Comparison of ENCODE assay signal across 26 cellular contexts in the genomic region with DNA sequence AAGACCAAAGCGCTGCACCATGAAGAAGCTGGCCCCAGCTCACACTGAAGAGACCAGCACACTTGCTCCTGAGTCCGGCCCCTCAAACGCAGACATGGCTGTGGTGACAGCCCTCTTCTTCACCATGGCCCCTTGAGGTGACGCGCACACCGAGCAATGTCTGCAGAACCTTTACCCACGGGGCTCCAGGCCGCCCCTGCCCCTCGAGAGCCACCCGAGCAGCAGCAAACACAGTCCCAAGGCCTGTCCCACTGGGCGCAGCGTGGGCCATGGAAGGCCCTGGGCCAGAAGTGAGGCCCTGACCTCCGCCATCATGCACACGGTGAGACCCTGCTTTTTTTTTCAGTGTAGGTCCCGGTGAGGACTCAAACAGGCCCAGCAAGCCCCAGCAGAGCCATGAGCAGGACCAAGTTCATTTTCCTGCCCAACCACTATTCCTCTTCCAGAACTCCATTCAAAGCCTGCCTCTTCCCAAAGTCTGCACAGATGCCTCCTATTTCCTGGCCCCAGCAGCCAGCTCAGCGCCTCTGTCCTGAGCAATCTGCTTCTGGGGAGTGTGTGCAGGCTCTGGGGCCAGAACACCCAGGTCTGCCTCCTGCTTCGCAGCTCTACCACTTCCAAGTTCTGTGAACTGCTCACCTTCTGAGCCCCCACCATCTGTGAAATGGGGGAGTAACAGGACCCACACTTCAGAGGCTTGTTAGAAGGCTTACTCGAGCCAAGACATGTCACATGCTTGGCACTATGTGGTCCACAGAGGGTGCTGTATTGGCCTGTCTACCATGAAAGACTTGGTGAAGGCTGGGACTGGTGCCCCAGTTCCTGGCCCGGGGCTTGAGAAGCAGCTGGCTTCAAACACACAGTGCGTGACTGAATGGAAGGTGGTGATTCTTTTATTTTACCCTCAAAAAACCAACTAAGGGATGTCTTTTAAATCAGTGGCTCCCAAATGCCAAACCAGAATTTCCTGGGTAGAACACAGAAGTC. TPM values are rescaled to one million over a fixed set of nuclear protein-coding genes. Genes with fewer than 3 reads are reported as not detected.
A peak's percentile ranks its signal among the peaks of the same experiment; 100 is the strongest.
DNase-seq lines count a peak whose midpoint lies in the region; TF ChIP-seq lines count a peak whose summit lies in the region.
"Had no signal": no experiment of that assay in that cellular context is flagged by ENCODE, and none has a peak within 500 bp of the region (broad histone marks: within the 10 kb centered on the region; RNA-seq: fewer than 3 reads in every experiment).

No MANE protein-coding gene starts in this region.

- peak overlapping the region in 4 of 7 donors; percentile 5 to 73 (median 28) for H3K27ac Mint-ChIP-seq in CD14-positive monocyte
- H3K27ac Mint-ChIP-seq in neural crest cell (ENCODE audit: unreplicated experiment) = peak overlapping the region; percentile 57
- H3K27ac Mint-ChIP-seq: stimulated activated naive B cell treated with anti-CD40 and anti-IgM and Interleukin-4, amounts not matched to agents 10 μg/mL and 1 μg/mL and 100 μg/mL, for 72 hours had no signal

- H3K4me1 Mint-ChIP-seq in CD14-positive monocyte (no peaks in the 10 kb centered on the region), neural crest cell (no peaks in the 10 kb centered on the region)

- no peak overlapping the region for H3K4me3 ChIP-seq in GM12864 (ENCODE audit: low read depth, low read length)
- H3K4me3 ChIP-seq in HAP-1 = no peak overlapping the region
- H3K4me3 ChIP-seq: GM12878, pancreas had no signal

- H3K4me3 Mint-ChIP-seq in CD14-positive monocyte = no peak overlapping the region
- H3K4me3 Mint-ChIP-seq in neural crest cell = no peak overlapping the region
- H3K4me3 Mint-ChIP-seq: CD4-positive, alpha-beta memory T cell; central memory CD8-positive, alpha-beta T cell; stimulated activated naive B cell treated with anti-CD40 and anti-IgM and Interleukin-4, amounts not matched to agents 10 μg/mL and 1 μg/mL and 100 μg/mL, for 72 hours had no signal

- H3K27me3 Mint-ChIP-seq in CD14-positive monocyte (ENCODE audit: low read depth in 3 of 3) = peaks cover 0 to 3% (median 0%) of the 10 kb centered on the region in 3 donors
- no peaks in the 10 kb centered on the region for H3K27me3 Mint-ChIP-seq in neural crest cell (ENCODE audit: low read depth)
- H3K27me3 Mint-ChIP-seq: CD4-positive, alpha-beta memory T cell; central memory CD8-positive, alpha-beta T cell; stimulated activated naive B cell treated with anti-CD40 and anti-IgM and Interleukin-4, amounts not matched to agents 10 μg/mL and 1 μg/mL and 100 μg/mL, for 72 hours had no signal

- in situ Hi-C loops in HAP-1 (cut with MboI; ENCODE audit: low sequenced_read_pairs) = no loop called here

- H3K27me3 ChIP-seq in HAP-1 (ENCODE audit: low read depth) = no peaks in the 10 kb centered on the region
- H3K27me3 ChIP-seq: pancreas had no signal

- H3K4me1 ChIP-seq in HAP-1 = no peaks in the 10 kb centered on the region; the same call in 1 of the 2 replicates
- H3K4me1 ChIP-seq: pancreas had no signal

- intact Hi-C loops in CD14-positive monocyte (cut with micrococcal nuclease) = no loop called here

- H3K9me3 Mint-ChIP-seq in CD14-positive monocyte (peaks cover 0 to 2% (median 0%) of the 10 kb centered on the region in 7 donors), neural crest cell (no peaks in the 10 kb centered on the region)
- H3K9me3 Mint-ChIP-seq: CD4-positive, alpha-beta memory T cell; central memory CD8-positive, alpha-beta T cell; stimulated activated naive B cell treated with anti-CD40 and anti-IgM and Interleukin-4, amounts not matched to agents 10 μg/mL and 1 μg/mL and 100 μg/mL, for 72 hours had no signal

- DNase-seq in CD14-positive monocyte (ENCODE audit: low spot score) (no peak), GM12864 (ENCODE audit: low read depth) (no peak), globus pallidus (ENCODE audit: low spot score) (peak; percentile 16), neural crest cell (ENCODE audit: low read depth, low spot score) (no peak), T1000 (lab: John Stamatoyannopoulos, UW) (no peak), NCI-H2081 treated with DMSO at 0.1 percent for 48 hours (lab: John Stamatoyannopoulos, UW) (no peak), HAP-1 (ENCODE audit: low spot score in 2 of 2) (no peak), GDM1 (lab: John Stamatoyannopoulos, UW) (no peak)
- DNase-seq: activated CD4-positive, alpha-beta T cell treated with anti-CD3 and anti-CD28 coated beads, Interleukin-2, amount 50 U/mL, for 48 hours; activated CD4-positive, CD25-positive, alpha-beta regulatory T cell; activated naive CD4-positive, alpha-beta T cell treated with Interleukin-2 at 50 U/mL for 16 hours; CD4-positive, alpha-beta memory T cell; DMS53; hippocampal formation; NCI-H1092 treated with DMSO at 0.1 percent for 48 hours; NCI-H1930; NCI-H345; OCI-M1; stimulated activated naive B cell treated with anti-CD40 and anti-IgM and Interleukin-4, amounts not matched to agents 10 μg/mL and 1 μg/mL and 100 μg/mL, for 72 hours had no signal

- H3K9me3 ChIP-seq in HAP-1 = no peaks in the 10 kb centered on the region
- H3K9me3 ChIP-seq: pancreas had no signal

- TF ChIP-seq CTCF in CD14-positive monocyte (IDR thresholded peaks at IDR 0.05) (no peak), GM12864 (IDR thresholded peaks at IDR 0.05; ENCODE audit: low read depth, low read length, missing control alignments) (peak; percentile 5), neural crest cell (conservative IDR thresholded peaks at IDR 0.05) (no peak)

- H3K36me3 Mint-ChIP-seq in CD14-positive monocyte (peaks cover 79 to 93% of the 10 kb centered on the region in 2 donors), neural crest cell (ENCODE audit: low read depth) (peaks cover 7% of the 10 kb centered on the region)

- H3K36me3 ChIP-seq in HAP-1 (replicated peaks) = peaks cover 73% of the 10 kb centered on the region

RNA-seq across cellular contexts. Expression of gene GSG1L, which starts 35.7 kb away (rescaled TPM):
- polyA plus RNA-seq in CD14-positive monocyte = not detected
- not detected in 2 replicates for total RNA-seq in neural crest cell
- total RNA-seq: astrocyte; CD4-positive, alpha-beta memory T cell; fibroblast of villous mesenchyme; GM12878; LHCN-M2; liver had no signal
- polyA plus RNA-seq: GM12878, liver had no signal
